8 cellular contexts compared by ENCODE assay signal in genomic region chr2:70123829-70124117, GRCh38. TPM values are rescaled to one million over a fixed set of nuclear protein-coding genes. Genes with fewer than 3 reads are reported as not detected.
DNase-seq lines count a peak whose midpoint lies in the region; ATAC-seq and TF ChIP-seq lines count a peak whose summit lies in the region.

No MANE protein-coding gene starts in this region.

- H3K4me1 Mint-ChIP-seq in IgD-negative memory B cell (peaks cover 49 to 56% (median 53%) of the 10 kb centered on the region in 3 donors), chondrocyte (ENCODE audit: low read depth) (peaks cover 39% of the 10 kb centered on the region), naive B cell (peaks cover 47 to 84% (median 80%) of the 10 kb centered on the region in 3 donors)

- H3K9me3 Mint-ChIP-seq in IgD-negative memory B cell (no peaks in the 10 kb centered on the region), chondrocyte (ENCODE audit: low read depth) (no peaks in the 10 kb centered on the region), naive B cell (peaks cover 0 to 4% (median 0%) of the 10 kb centered on the region in 7 donors)

- peak overlapping the region; percentile 83 for H3K27ac ChIP-seq in 22Rv1

- H3K36me3 Mint-ChIP-seq in IgD-negative memory B cell (no peaks in the 10 kb centered on the region), chondrocyte (ENCODE audit: low read depth) (no peaks in the 10 kb centered on the region), naive B cell (no peaks in the 10 kb centered on the region)

- ATAC-seq in naive B cell (ENCODE audit: low read depth in 2 of 2): no peak
- no peak for ATAC-seq in HG03521 (IDR thresholded peaks at IDR 0.05; ENCODE audit: unreplicated experiment)
- ATAC-seq in GM21825 (IDR thresholded peaks at IDR 0.05; ENCODE audit: unreplicated experiment): no peak
- no peak for ATAC-seq in HG03520 (IDR thresholded peaks at IDR 0.05; ENCODE audit: unreplicated experiment)

- H3K4me3 Mint-ChIP-seq in IgD-negative memory B cell (peak overlapping the region; percentile 94 to 99 (median 96)), chondrocyte (ENCODE audit: unreplicated experiment) (peak overlapping the region; percentile 90), naive B cell (peak overlapping the region; percentile 79 to 98 (median 96))

- TF ChIP-seq CTCF in 22Rv1 (IDR thresholded peaks at IDR 0.05) (no peak), chondrocyte (IDR thresholded peaks at IDR 0.05) (no peak)

- H3K27ac Mint-ChIP-seq in IgD-negative memory B cell: peak overlapping the region; percentile 99 to 100 (median 100)
- peak overlapping the region; percentile 99 for H3K27ac Mint-ChIP-seq in chondrocyte (ENCODE audit: unreplicated experiment)
- peak overlapping the region; percentile 98 to 100 (median 100) for H3K27ac Mint-ChIP-seq in naive B cell

- no peak for DNase-seq in chondrocyte (ENCODE audit: low spot score)
- no peak for DNase-seq in naive B cell
- no peak for DNase-seq in superior temporal gyrus (ENCODE audit: extremely low spot score)

- no peaks in the 10 kb centered on the region for H3K27me3 Mint-ChIP-seq in IgD-negative memory B cell
- H3K27me3 Mint-ChIP-seq in chondrocyte (ENCODE audit: low read depth): no peaks in the 10 kb centered on the region
- H3K27me3 Mint-ChIP-seq in naive B cell: no peaks in the 10 kb centered on the region

RNA-seq across cellular contexts. Expression of gene PCBP1, which starts 36.5 kb away (rescaled TPM):
- polyA plus RNA-seq in IgD-negative memory B cell (123 TPM), naive B cell (ENCODE audit: low read depth in 6 of 6) (100 to 1,000 TPM; 108 to 148 (median 126) TPM)
- 220 to 240 TPM (median 221 TPM) in 3 replicates for total RNA-seq in chondrocyte
